ENCODE assay signal across 8 cellular contexts in genomic region chr6:36386495-36387439, GRCh38. TPM values are rescaled to one million over a fixed set of nuclear protein-coding genes. Genes with fewer than 3 reads are reported as not detected.
DNase-seq lines count a peak whose midpoint lies in the region; ATAC-seq and TF ChIP-seq lines count a peak whose summit lies in the region.

No MANE protein-coding gene starts in this region.

- TF ChIP-seq POLR2A in uterus (IDR thresholded peaks at IDR 0.05), result no peak

- H3K27me3 Mint-ChIP-seq in naive thymus-derived CD4-positive, alpha-beta T cell, result peaks cover 0 to 37% (median 29%) of the 10 kb centered on the region in 5 donors

- H2AFZ ChIP-seq in Loucy (ENCODE audit: low read length), result peak overlapping the region; percentile 63; the same call in 1 of the 2 replicates

- H3K36me3 Mint-ChIP-seq in naive thymus-derived CD4-positive, alpha-beta T cell, result peaks cover 0 to 13% (median 0%) of the 10 kb centered on the region in 5 donors

- H4K20me1 ChIP-seq in DOHH2 (ENCODE audit: control insufficient read depth, insufficient read depth, low read depth, low read length) (no peaks in the 10 kb centered on the region), Loucy (ENCODE audit: insufficient read depth, low read length, poor library complexity, severe bottlenecking) (no peaks in the 10 kb centered on the region)

- H3K27me3 ChIP-seq in DOHH2 (ENCODE audit: control insufficient read depth, low read length) (peaks cover 49% of the 10 kb centered on the region), Loucy (ENCODE audit: insufficient read depth, low read length, poor library complexity, severe bottlenecking) (no peaks in the 10 kb centered on the region), uterus (no peaks in the 10 kb centered on the region)
- no peaks in the 10 kb centered on the region for H3K27me3 ChIP-seq in naive thymus-derived CD4-positive, alpha-beta T cell (ENCODE audit: control insufficient read depth in 2 of 2, insufficient read depth in 2 of 2, low read length in 2 of 2)

- CTCF ChIA-PET in naive thymus-derived CD4-positive, alpha-beta T cell (lab: Charles Lee), result interaction anchor here (0.6 to 0.7 kb wide), 3 partner anchors 9 to 406 kb away, joined by 3 to 4 read pairs (median 3); no protein-coding TSS in a partner anchor

- H3K9me3 Mint-ChIP-seq in naive thymus-derived CD4-positive, alpha-beta T cell, result peaks cover 0 to 1% (median 0%) of the 10 kb centered on the region in 11 donors

- H3K9me3 ChIP-seq in DOHH2 (ENCODE audit: control insufficient read depth, insufficient read depth, low read length) (no peaks in the 10 kb centered on the region), Loucy (ENCODE audit: insufficient read depth, low read depth, low read length) (no peaks in the 10 kb centered on the region), uterus (no peaks in the 10 kb centered on the region)
- H3K9me3 ChIP-seq in naive thymus-derived CD4-positive, alpha-beta T cell (ENCODE audit: control insufficient read depth in 2 of 3, low read length in 3 of 3), result no peaks in the 10 kb centered on the region

- no peaks in the 10 kb centered on the region for H3F3A ChIP-seq in DOHH2 (ENCODE audit: control insufficient read depth, insufficient read depth)
- no peaks in the 10 kb centered on the region for H3F3A ChIP-seq in Loucy (ENCODE audit: low read depth)

- H3K4me1 Mint-ChIP-seq in naive thymus-derived CD4-positive, alpha-beta T cell, result peaks cover 18 to 51% (median 19%) of the 10 kb centered on the region in 7 donors

- no peaks in the 10 kb centered on the region for H3K9me2 ChIP-seq in DOHH2 (replicated peaks; ENCODE audit: control insufficient read depth, low read length)
- H3K9me2 ChIP-seq in Loucy (replicated peaks; ENCODE audit: low read depth, low read length), result no peaks in the 10 kb centered on the region

- H3K4me1 ChIP-seq in DOHH2 (ENCODE audit: control insufficient read depth, low read length) (peaks cover 56% of the 10 kb centered on the region), Loucy (ENCODE audit: insufficient read depth, low read length, poor library complexity, severe bottlenecking) (no peaks in the 10 kb centered on the region), uterus (peaks cover 0 to 8% of the 10 kb centered on the region in 2 donors)
- H3K4me1 ChIP-seq in naive thymus-derived CD4-positive, alpha-beta T cell (ENCODE audit: control insufficient read depth in 2 of 2, insufficient read depth in 2 of 2, low read length in 2 of 2), result peaks cover 5 to 14% of the 10 kb centered on the region in 2 donors

- peak overlapping the region in 7 of 9 donors; percentile 43 to 96 (median 79) for H3K27ac Mint-ChIP-seq in naive thymus-derived CD4-positive, alpha-beta T cell

- peak; percentile 3 for DNase-seq in activated T-cell treated with anti-CD3 and anti-CD28 coated beads for 1 hour (ENCODE audit: low read depth)
- peak; percentile 47 for DNase-seq in fibroblast of mammary gland (ENCODE audit: low read depth)
- peak in 4 of 9 donors; percentile 13 to 21 (median 17) for DNase-seq in naive thymus-derived CD4-positive, alpha-beta T cell
- peak; percentile 41 to 42 for DNase-seq in uterus

- peak; percentile 62 for ATAC-seq in naive thymus-derived CD4-positive, alpha-beta T cell
- no peak for ATAC-seq in GM19455 (IDR thresholded peaks at IDR 0.05; ENCODE audit: unreplicated experiment)
- no peak for ATAC-seq in HG03280 (IDR thresholded peaks at IDR 0.05; ENCODE audit: unreplicated experiment)

- intact Hi-C loops in naive thymus-derived CD4-positive, alpha-beta T cell (cut with micrococcal nuclease), result no loop called here
- intact Hi-C loops in uterus (cut with DNase I; ENCODE audit: low total_unique reads), result no loop called here

- H3K4me3 ChIP-seq in DOHH2 (ENCODE audit: low read length) (peak overlapping the region; percentile 59), Loucy (ENCODE audit: low read length, poor library complexity, severe bottlenecking) (no peak overlapping the region), fibroblast of mammary gland (ENCODE audit: control insufficient read depth, low read depth, low read length) (peak overlapping the region; percentile 36), uterus (peak overlapping the region; percentile 47 to 52)
- peak overlapping the region; percentile 79 for H3K4me3 ChIP-seq in naive thymus-derived CD4-positive, alpha-beta T cell (ENCODE audit: low read length)

- H3K4me2 ChIP-seq in DOHH2 (ENCODE audit: low read length) (peak overlapping the region; percentile 68), Loucy (ENCODE audit: low read depth, low read length, poor library complexity, severe bottlenecking) (no peak overlapping the region)

- TF ChIP-seq CTCF in DOHH2 (IDR thresholded peaks at IDR 0.05; ENCODE audit: low read depth, low read length, poor library complexity, severe bottlenecking), result no peak
- TF ChIP-seq CTCF in Loucy (conservative IDR thresholded peaks at IDR 0.05; ENCODE audit: low read length), result no peak
- TF ChIP-seq CTCF in fibroblast of mammary gland (conservative IDR thresholded peaks at IDR 0.05; ENCODE audit: control insufficient read depth, insufficient read depth, low read depth, low read length), result peak; percentile 11
- peak in 1 of 4 experiments; percentile 8 for TF ChIP-seq CTCF in uterus (IDR thresholded peaks at IDR 0.05)

- H3K4me3 Mint-ChIP-seq in naive thymus-derived CD4-positive, alpha-beta T cell, result peak overlapping the region; percentile 88 to 99 (median 94)

- POLR2A ChIA-PET in naive thymus-derived CD4-positive, alpha-beta T cell (lab: Charles Lee), result interaction anchor here (0.6 to 0.7 kb wide), 2 partner anchors 214 to 576 kb away, joined by 3 to 4 read pairs; no protein-coding TSS in a partner anchor

- no peak overlapping the region for H3K9ac ChIP-seq in Loucy (ENCODE audit: low read depth, low read length, poor library complexity, severe bottlenecking)

- H3K36me3 ChIP-seq in DOHH2 (ENCODE audit: control insufficient read depth, low read length) (no peaks in the 10 kb centered on the region), Loucy (ENCODE audit: insufficient read depth, low read length) (no peaks in the 10 kb centered on the region), uterus (no peaks in the 10 kb centered on the region)
- H3K36me3 ChIP-seq in naive thymus-derived CD4-positive, alpha-beta T cell (ENCODE audit: control insufficient read depth in 2 of 3, insufficient read depth in 3 of 3, low read length in 3 of 3), result no peaks in the 10 kb centered on the region

- H3K27ac ChIP-seq in DOHH2 (ENCODE audit: low read depth, low read length) (no peak overlapping the region), uterus (peak overlapping the region; percentile 36 to 44)
- peak overlapping the region; percentile 14 for H3K27ac ChIP-seq in naive thymus-derived CD4-positive, alpha-beta T cell (ENCODE audit: low read depth, low read length)

- H3K79me2 ChIP-seq in DOHH2 (ENCODE audit: control insufficient read depth, low read length) (no peaks in the 10 kb centered on the region), Loucy (ENCODE audit: insufficient read depth, low read length) (no peaks in the 10 kb centered on the region)

RNA-seq across cellular contexts. Expression of gene ETV7, which starts 0.7 kb away (rescaled TPM):
- total RNA-seq in naive thymus-derived CD4-positive, alpha-beta T cell, result 10 to 100 TPM in 1 of 5 experiments, under 1 TPM in 2, not detected in 2; 0.32 to 12.5 (median 0.40) TPM
- 1 to 10 TPM in 1 of 2 donors, under 1 TPM in 1; 0.79 to 1.1 TPM for polyA plus RNA-seq in naive thymus-derived CD4-positive, alpha-beta T cell
- 1 to 10 TPM in 1 of 4 donors, not detected in 3; 1.3 TPM for total RNA-seq in uterus

RNA-seq across cellular contexts. Expression of gene BNIP5, which starts 50.1 kb away (rescaled TPM):
- total RNA-seq in naive thymus-derived CD4-positive, alpha-beta T cell, result under 1 TPM in 1 of 5 experiments, not detected in 4; 0.05 TPM
- polyA plus RNA-seq in naive thymus-derived CD4-positive, alpha-beta T cell, result not detected
- not detected for total RNA-seq in uterus

RNA-seq across cellular contexts. Expression of gene PXT1, which starts 55.9 kb away (rescaled TPM):
- under 1 TPM; 0.15 to 0.64 (median 0.32) TPM for total RNA-seq in naive thymus-derived CD4-positive, alpha-beta T cell
- not detected for polyA plus RNA-seq in naive thymus-derived CD4-positive, alpha-beta T cell
- not detected for total RNA-seq in uterus

RNA-seq across cellular contexts. Expression of gene KCTD20, which starts 56.0 kb away (rescaled TPM):
- total RNA-seq in naive thymus-derived CD4-positive, alpha-beta T cell, result 10 to 100 TPM; 33.0 to 55.8 (median 33.2) TPM
- polyA plus RNA-seq in naive thymus-derived CD4-positive, alpha-beta T cell, result 10 to 100 TPM; 27.7 to 29.8 TPM
- 100 to 1,000 TPM in 1 of 4 donors, 10 to 100 TPM in 3; 31.0 to 130 (median 46.4) TPM for total RNA-seq in uterus
